In genomic region chr6:155384343-155384742, GRCh38 we compare ENCODE assay signal across 1 cellular context.
TF ChIP-seq lines count a peak whose summit lies in the region.

No MANE protein-coding gene starts in this region.

TF ChIP-seq in GM23338, 12 proteins besides CTCF, POLR2A, EP300 and RAD21 (continued from another document):
- no peak for TF ChIP-seq REST (IDR thresholded peaks at IDR 0.05; ENCODE audit: unreplicated experiment)
- no peak for TF ChIP-seq JUNB (IDR thresholded peaks at IDR 0.05; ENCODE audit: unreplicated experiment)
- no peak for TF ChIP-seq EZH2phosphoT487 (IDR thresholded peaks at IDR 0.05; ENCODE audit: unreplicated experiment)
